ENCODE assay signal across 9 cellular contexts in genomic region chr6:31776961-31777666, GRCh38. TPM values are rescaled to one million over a fixed set of nuclear protein-coding genes. Genes with fewer than 3 reads are reported as not detected.
A peak's percentile ranks its signal among the peaks of the same experiment; 100 is the strongest.
DNase-seq lines count a peak whose midpoint lies in the region; ATAC-seq and TF ChIP-seq lines count a peak whose summit lies in the region.
"Had no signal": no experiment of that assay in that cellular context is flagged by ENCODE, and none has a peak within 500 bp of the region (broad histone marks: within the 10 kb centered on the region; RNA-seq: fewer than 3 reads in every experiment).

A gene with protein sequence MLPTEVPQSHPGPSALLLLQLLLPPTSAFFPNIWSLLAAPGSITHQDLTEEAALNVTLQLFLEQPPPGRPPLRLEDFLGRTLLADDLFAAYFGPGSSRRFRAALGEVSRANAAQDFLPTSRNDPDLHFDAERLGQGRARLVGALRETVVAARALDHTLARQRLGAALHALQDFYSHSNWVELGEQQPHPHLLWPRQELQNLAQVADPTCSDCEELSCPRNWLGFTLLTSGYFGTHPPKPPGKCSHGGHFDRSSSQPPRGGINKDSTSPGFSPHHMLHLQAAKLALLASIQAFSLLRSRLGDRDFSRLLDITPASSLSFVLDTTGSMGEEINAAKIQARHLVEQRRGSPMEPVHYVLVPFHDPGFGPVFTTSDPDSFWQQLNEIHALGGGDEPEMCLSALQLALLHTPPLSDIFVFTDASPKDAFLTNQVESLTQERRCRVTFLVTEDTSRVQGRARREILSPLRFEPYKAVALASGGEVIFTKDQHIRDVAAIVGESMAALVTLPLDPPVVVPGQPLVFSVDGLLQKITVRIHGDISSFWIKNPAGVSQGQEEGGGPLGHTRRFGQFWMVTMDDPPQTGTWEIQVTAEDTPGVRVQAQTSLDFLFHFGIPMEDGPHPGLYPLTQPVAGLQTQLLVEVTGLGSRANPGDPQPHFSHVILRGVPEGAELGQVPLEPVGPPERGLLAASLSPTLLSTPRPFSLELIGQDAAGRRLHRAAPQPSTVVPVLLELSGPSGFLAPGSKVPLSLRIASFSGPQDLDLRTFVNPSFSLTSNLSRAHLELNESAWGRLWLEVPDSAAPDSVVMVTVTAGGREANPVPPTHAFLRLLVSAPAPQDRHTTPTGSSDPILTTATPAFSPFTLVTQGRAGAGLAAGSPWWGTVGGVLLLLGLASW (minus strand): TSS chr6:31777328. CDS start chr6:31776779, 549 bp downstream.

- no peak within 1 kb of the TSS for H3K4me3 ChIP-seq in SJCRH30
- H3K4me3 ChIP-seq: tibial artery had no signal

- peaks cover 0 to 13% (median 11%) of the 10 kb centered on the region in 3 donors for H3K4me1 Mint-ChIP-seq in IgD-negative memory B cell

- H3K36me3 Mint-ChIP-seq in IgD-negative memory B cell: no peaks in the 10 kb centered on the region

- peak within 1 kb of the TSS; percentile 81 to 89 (median 84) for H3K27ac Mint-ChIP-seq in IgD-negative memory B cell

- peak; percentile 45 to 51 for DNase-seq in SJCRH30
- DNase-seq in activated gamma-delta T cell (lab: John Stamatoyannopoulos, UW): peak; percentile 50
- peak; percentile 95 for DNase-seq in glomerular visceral epithelial cell (ENCODE audit: extremely low spot score)
- peak; percentile 43 for DNase-seq in putamen (ENCODE audit: low spot score)

- peaks cover 3% of the 10 kb centered on the region; the same call in 1 of the 2 replicates for H3K4me1 ChIP-seq in SJCRH30

- H3K4me3 Mint-ChIP-seq in IgD-negative memory B cell: peak within 1 kb of the TSS; percentile 14 to 80 (median 65)

- no peaks in the 10 kb centered on the region for H3K9me3 Mint-ChIP-seq in IgD-negative memory B cell

- peaks cover 15% of the 10 kb centered on the region for H3K36me3 ChIP-seq in SJCRH30

- H3K9me3 ChIP-seq in SJCRH30 (replicated peaks): no peaks in the 10 kb centered on the region
- H3K9me3 ChIP-seq: tibial artery had no signal

- no peak for TF ChIP-seq CTCF in C4-2B (conservative IDR thresholded peaks at IDR 0.05)

- ATAC-seq in GM21367 (IDR thresholded peaks at IDR 0.05; ENCODE audit: unreplicated experiment) (peak; percentile 49), GM18858 (IDR thresholded peaks at IDR 0.05; ENCODE audit: unreplicated experiment) (no peak)

- no peaks in the 10 kb centered on the region for H3K27me3 Mint-ChIP-seq in IgD-negative memory B cell

- no peaks in the 10 kb centered on the region for H3K27me3 ChIP-seq in SJCRH30
- H3K27me3 ChIP-seq: tibial artery had no signal

- peak within 1 kb of the TSS; percentile 44 for H3K27ac ChIP-seq in C4-2B
- H3K27ac ChIP-seq in SJCRH30: no peak within 1 kb of the TSS
- H3K27ac ChIP-seq: tibial artery had no signal

RNA-seq across cellular contexts. Expression of the gene that starts here (rescaled TPM):
- 2.6 TPM for polyA plus RNA-seq in IgD-negative memory B cell
- total RNA-seq in SJCRH30 (2014; rRNA removed; shearing (Covaris generic)): 0.28 and 0.34 TPM in 2 replicates

Comparison
In these comparisons a context has a peak if more than half of its experiments do, and no peak if none do; other contexts are left out.
1. Peak in DNase-seq in SJCRH30; RNA of the gene not detected or under 1 TPM.
2. DNase-seq: peak in every context shown above with its lines; median percentile 95 in glomerular visceral epithelial cell; 50 in activated gamma-delta T cell; 48 in SJCRH30; 43 in putamen.